In genomic region chr11:72169754-72170153, GRCh38 we compare ENCODE assay signal across 10 cellular contexts. TPM values are rescaled to one million over a fixed set of nuclear protein-coding genes. Genes with fewer than 3 reads are reported as not detected.
"Had no signal": no experiment of that assay in that cellular context is flagged by ENCODE, and none has a peak within 500 bp of the region (broad histone marks: within the 10 kb centered on the region; RNA-seq: fewer than 3 reads in every experiment).

No MANE protein-coding gene starts in this region.

RNA-seq across cellular contexts. Expression of gene FOLR1, which starts 22.2 kb away (rescaled TPM):
- total RNA-seq: fibroblast of villous mesenchyme; left lobe of liver; natural killer cell treated with Interleukin-12 subunit alpha and Interleukin-12 subunit beta and Interleukin-15 and Interleukin-18, amount 100 ng/mL, for 72 hours; posterior vena cava; vagina had no signal

RNA-seq across cellular contexts. Expression of gene FOLR3, which starts 34.2 kb away (rescaled TPM):
- total RNA-seq: cardiac septum; cerebellum; natural killer cell treated with Interleukin-12 subunit alpha and Interleukin-12 subunit beta and Interleukin-15 and Interleukin-18, amount 100 ng/mL, for 72 hours; temporal lobe; vagina had no signal

RNA-seq across cellular contexts. Expression of gene FOLR2, which starts 46.8 kb away (rescaled TPM):
- total RNA-seq: fibroblast of villous mesenchyme; mammary epithelial cell; natural killer cell treated with Interleukin-12 subunit alpha and Interleukin-12 subunit beta and Interleukin-15 and Interleukin-18, amount 100 ng/mL, for 72 hours; osteoblast had no signal
